ENCODE assay signal across 15 cellular contexts in the genomic region with DNA sequence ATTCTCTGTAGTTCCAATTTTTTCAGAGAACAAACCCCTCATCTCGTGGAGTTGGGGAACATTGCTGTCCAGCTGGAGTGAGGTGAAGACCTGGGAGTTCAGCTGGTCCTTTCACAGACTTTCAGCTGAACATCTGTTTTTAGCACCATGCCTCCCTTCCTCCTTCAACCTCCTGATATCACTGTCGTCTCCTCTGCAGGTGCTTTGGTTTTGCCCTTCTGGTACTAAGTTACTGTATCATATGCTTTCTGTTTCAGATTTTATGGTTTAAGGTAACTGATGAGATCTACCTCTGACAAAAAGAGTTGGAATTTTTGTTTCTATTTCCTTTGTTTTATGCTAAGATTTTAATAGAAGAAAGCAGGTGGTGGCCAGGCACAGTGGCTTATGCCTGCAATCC.
DNase-seq lines count a peak whose midpoint lies in the region; ATAC-seq and TF ChIP-seq lines count a peak whose summit lies in the region.
"Had no signal": no experiment of that assay in that cellular context is flagged by ENCODE, and none has a peak within 500 bp of the region (broad histone marks: within the 10 kb centered on the region; RNA-seq: fewer than 3 reads in every experiment).

No MANE protein-coding gene starts in this region.

- peaks cover 18% of the 10 kb centered on the region for H3K9me3 Mint-ChIP-seq in activated naive CD8-positive, alpha-beta T cell treated with anti-CD3 and anti-CD28 coated beads, Interleukin-2, amount 10 ng/mL, durations not matched to agents 7 days and 5 days
- H3K9me3 Mint-ChIP-seq in Calu3 (ENCODE audit: low read depth, unreplicated experiment) (peaks cover 10% of the 10 kb centered on the region), glutamatergic neuron (ENCODE audit: unreplicated experiment) (peaks cover 6% of the 10 kb centered on the region)
- H3K9me3 Mint-ChIP-seq in stimulated activated memory B cell treated with anti-CD40 and anti-IgM and Interleukin-4, amounts not matched to agents 10 μg/mL and 1 μg/mL and 100 μg/mL, for 72 hours, result peaks cover 6% of the 10 kb centered on the region

- peak overlapping the region; percentile 76 for H3K4me3 Mint-ChIP-seq in activated naive CD8-positive, alpha-beta T cell treated with anti-CD3 and anti-CD28 coated beads, Interleukin-2, amount 10 ng/mL, durations not matched to agents 7 days and 5 days
- H3K4me3 Mint-ChIP-seq in Calu3 (ENCODE audit: low read depth, unreplicated experiment) (no peak overlapping the region), glutamatergic neuron (ENCODE audit: unreplicated experiment) (no peak overlapping the region)
- no peak overlapping the region for H3K4me3 Mint-ChIP-seq in stimulated activated memory B cell treated with anti-CD40 and anti-IgM and Interleukin-4, amounts not matched to agents 10 μg/mL and 1 μg/mL and 100 μg/mL, for 72 hours
- H3K4me3 Mint-ChIP-seq: activated B cell treated with CpG ODN at 0.5 μM for 24 hours, neural progenitor cell had no signal

- H3K27me3 Mint-ChIP-seq in activated naive CD8-positive, alpha-beta T cell treated with anti-CD3 and anti-CD28 coated beads, Interleukin-2, amount 10 ng/mL, durations not matched to agents 7 days and 5 days, result no peaks in the 10 kb centered on the region
- H3K27me3 Mint-ChIP-seq in Calu3 (ENCODE audit: unreplicated experiment) (no peaks in the 10 kb centered on the region), glutamatergic neuron (ENCODE audit: unreplicated experiment) (peaks cover 3% of the 10 kb centered on the region)
- H3K27me3 Mint-ChIP-seq in stimulated activated memory B cell treated with anti-CD40 and anti-IgM and Interleukin-4, amounts not matched to agents 10 μg/mL and 1 μg/mL and 100 μg/mL, for 72 hours, result no peaks in the 10 kb centered on the region
- H3K27me3 Mint-ChIP-seq: activated B cell treated with CpG ODN at 0.5 μM for 24 hours had no signal

- peak; percentile 91 for ATAC-seq in GM19438 (IDR thresholded peaks at IDR 0.05; ENCODE audit: low read depth, unreplicated experiment)
- ATAC-seq in HG03066 (IDR thresholded peaks at IDR 0.05; ENCODE audit: low read depth, unreplicated experiment), result peak; percentile 72
- peak; percentile 55 for ATAC-seq in activated naive CD8-positive, alpha-beta T cell treated with anti-CD3 and anti-CD28 coated beads, Interleukin-2, amount 10 ng/mL, durations not matched to agents 7 days and 5 days (ENCODE audit: low read depth)
- no peak for ATAC-seq in stimulated activated memory B cell treated with anti-CD40 and anti-IgM and Interleukin-4, amounts not matched to agents 10 μg/mL and 1 μg/mL and 100 μg/mL, for 72 hours

- peaks cover 19% of the 10 kb centered on the region for H3K36me3 Mint-ChIP-seq in activated naive CD8-positive, alpha-beta T cell treated with anti-CD3 and anti-CD28 coated beads, Interleukin-2, amount 10 ng/mL, durations not matched to agents 7 days and 5 days
- H3K36me3 Mint-ChIP-seq in Calu3 (ENCODE audit: insufficient read depth, unreplicated experiment) (no peaks in the 10 kb centered on the region), glutamatergic neuron (ENCODE audit: unreplicated experiment) (peaks cover 37% of the 10 kb centered on the region)
- H3K36me3 Mint-ChIP-seq in stimulated activated memory B cell treated with anti-CD40 and anti-IgM and Interleukin-4, amounts not matched to agents 10 μg/mL and 1 μg/mL and 100 μg/mL, for 72 hours, result peaks cover 56% of the 10 kb centered on the region

- in situ Hi-C loops in GM13976 (cut with MboI; ENCODE audit: low sequenced_read_pairs, unreplicated experiment), result no loop called here

- POLR2A ChIA-PET in activated naive CD8-positive, alpha-beta T cell treated with anti-CD3 and anti-CD28 coated beads, Interleukin-2, amount 10 ng/mL, durations not matched to agents 7 days and 5 days (lab: Charles Lee), result no interaction called here

- BruUV-seq in Calu3 (replicated peaks; lab: Mats Ljungman, UMichigan), result no TSS peak

- peaks cover 16% of the 10 kb centered on the region for H3K4me1 Mint-ChIP-seq in activated naive CD8-positive, alpha-beta T cell treated with anti-CD3 and anti-CD28 coated beads, Interleukin-2, amount 10 ng/mL, durations not matched to agents 7 days and 5 days
- H3K4me1 Mint-ChIP-seq in Calu3 (ENCODE audit: low read depth, unreplicated experiment), result no peaks in the 10 kb centered on the region
- H3K4me1 Mint-ChIP-seq in stimulated activated memory B cell treated with anti-CD40 and anti-IgM and Interleukin-4, amounts not matched to agents 10 μg/mL and 1 μg/mL and 100 μg/mL, for 72 hours, result peaks cover 6% of the 10 kb centered on the region
- H3K4me1 Mint-ChIP-seq in glutamatergic neuron (ENCODE audit: low read depth, unreplicated experiment), result no peaks in the 10 kb centered on the region
- H3K4me1 Mint-ChIP-seq: neural progenitor cell had no signal

- DNase-seq in GM13976 (ENCODE audit: low spot score) (peak; percentile 18), Calu3 (no peak), NCI-H1092 (lab: John Stamatoyannopoulos, UW) (no peak), glutamatergic neuron (no peak)
- no peak for DNase-seq in activated naive CD8-positive, alpha-beta T cell treated with anti-CD3 and anti-CD28 coated beads, Interleukin-2, amount 10 ng/mL, durations not matched to agents 7 days and 5 days
- DNase-seq: activated B cell treated with CpG ODN at 0.5 μM for 24 hours; adrenal gland; COR-L47; GOT3; SHP77 treated with DMSO at 0.1 percent for 48 hours; stimulated activated CD4-positive, alpha-beta T cell treated with anti-CD3 and anti-CD28 coated beads, Interleukin-12 subunit alpha, Interleukin-12 subunit beta, amount 100 ng/mL, for 4 hours had no signal

- intact Hi-C loops in Calu3 (cut with micrococcal nuclease; ENCODE audit: unreplicated experiment), result no loop called here

- CTCF ChIA-PET in Calu3 (lab: Charles Lee), result no interaction called here

- TF ChIP-seq CTCF in GM13976 (IDR thresholded peaks at IDR 0.05; ENCODE audit: borderline replicate concordance, control extremely low read depth, extremely low read depth, insufficient read depth, missing control alignments) (no peak), Calu3 (IDR thresholded peaks at IDR 0.05; ENCODE audit: unreplicated experiment) (no peak), glutamatergic neuron (IDR thresholded peaks at IDR 0.05; ENCODE audit: partially characterized antibody, unreplicated experiment) (no peak)

- H3K27ac Mint-ChIP-seq in activated naive CD8-positive, alpha-beta T cell treated with anti-CD3 and anti-CD28 coated beads, Interleukin-2, amount 10 ng/mL, durations not matched to agents 7 days and 5 days, result peak overlapping the region; percentile 87
- H3K27ac Mint-ChIP-seq in Calu3 (ENCODE audit: unreplicated experiment), result no peak overlapping the region
- H3K27ac Mint-ChIP-seq in stimulated activated memory B cell treated with anti-CD40 and anti-IgM and Interleukin-4, amounts not matched to agents 10 μg/mL and 1 μg/mL and 100 μg/mL, for 72 hours, result no peak overlapping the region
- H3K27ac Mint-ChIP-seq in glutamatergic neuron (ENCODE audit: unreplicated experiment), result no peak overlapping the region
- H3K27ac Mint-ChIP-seq: activated B cell treated with CpG ODN at 0.5 μM for 24 hours, neural progenitor cell had no signal
